ENCODE assay signal across 8 cellular contexts in genomic region chr1:158285756-158286241, GRCh38. TPM values are rescaled to one million over a fixed set of nuclear protein-coding genes. Genes with fewer than 3 reads are reported as not detected.
DNase-seq lines count a peak whose midpoint lies in the region; ATAC-seq and TF ChIP-seq lines count a peak whose summit lies in the region.

No MANE protein-coding gene starts in this region.

- ATAC-seq in GM18868 (IDR thresholded peaks at IDR 0.05; ENCODE audit: unreplicated experiment) (peak; percentile 72), HG02973 (IDR thresholded peaks at IDR 0.05; ENCODE audit: unreplicated experiment) (peak; percentile 60), heart right ventricle (peak; percentile 44 to 91 (median 87))

- no peak for TF ChIP-seq CTCF in Peyer's patch (IDR thresholded peaks at IDR 0.05)
- TF ChIP-seq CTCF in heart right ventricle (IDR thresholded peaks at IDR 0.05), result no peak
- TF ChIP-seq CTCF in transverse colon (IDR thresholded peaks at IDR 0.05), result no peak
- no peak for TF ChIP-seq CTCF in coronary artery (IDR thresholded peaks at IDR 0.05)

- DNase-seq in Ammon's horn (ENCODE audit: low spot score) (peak; percentile 78), Peyer's patch (peak in 2 of 3 donors; percentile 89), heart right ventricle (peak in 1 of 2 donors; percentile 50), transverse colon (peak; percentile 35), coronary artery (ENCODE audit: low spot score) (no peak), 8988T (no peak)

- TF ChIP-seq POLR2A in Peyer's patch (IDR thresholded peaks at IDR 0.05) (no peak), transverse colon (IDR thresholded peaks at IDR 0.05) (no peak)

- no peak for TF ChIP-seq EP300 in transverse colon (IDR thresholded peaks at IDR 0.05; ENCODE audit: low read depth)

- no peaks in the 10 kb centered on the region for H3K36me3 ChIP-seq in Peyer's patch
- no peaks in the 10 kb centered on the region for H3K36me3 ChIP-seq in heart right ventricle
- H3K36me3 ChIP-seq in transverse colon, result no peaks in the 10 kb centered on the region

- H3K9me3 ChIP-seq in Peyer's patch, result no peaks in the 10 kb centered on the region
- H3K9me3 ChIP-seq in heart right ventricle, result peaks cover 0 to 8% (median 0%) of the 10 kb centered on the region in 11 donors
- no peaks in the 10 kb centered on the region for H3K9me3 ChIP-seq in transverse colon

- H3K4me1 ChIP-seq in Peyer's patch (peaks cover 0 to 3% (median 0%) of the 10 kb centered on the region in 4 donors), heart right ventricle (peaks cover 0 to 58% (median 0%) of the 10 kb centered on the region in 9 donors), transverse colon (no peaks in the 10 kb centered on the region)

- intact Hi-C loops in heart right ventricle (cut with DNase I), result no loop called here
- intact Hi-C loops in transverse colon (cut with DNase I; ENCODE audit: low total_unique reads), result no loop called here

- 41 to 50% methylated on average over 7 of the region's 7 CpGs for WGBS in heart right ventricle, 2 donors
- WGBS in transverse colon (ENCODE audit: low coverage in 1 of 2), 2 donors, result 43 to 53% methylated on average over 4 to 7 of the region's 7 CpGs

- H3K27ac ChIP-seq in Peyer's patch (peak overlapping the region in 1 of 4 donors; percentile 74), heart right ventricle (peak overlapping the region in 1 of 10 donors; percentile 84), transverse colon (peak overlapping the region in 3 of 4 donors; percentile 12 to 48 (median 37)), coronary artery (no peak overlapping the region)

- peak overlapping the region in 1 of 4 donors; percentile 10 for H3K4me3 ChIP-seq in Peyer's patch
- no peak overlapping the region for H3K4me3 ChIP-seq in heart right ventricle
- H3K4me3 ChIP-seq in transverse colon, result no peak overlapping the region
- no peak overlapping the region for H3K4me3 ChIP-seq in coronary artery

- no peaks in the 10 kb centered on the region for H3K27me3 ChIP-seq in Peyer's patch
- peaks cover 0 to 13% (median 5%) of the 10 kb centered on the region in 7 donors for H3K27me3 ChIP-seq in heart right ventricle
- H3K27me3 ChIP-seq in transverse colon, result no peaks in the 10 kb centered on the region

- in situ Hi-C loops in transverse colon (cut with MboI; ENCODE audit: low pct_ligation_motif_present in 1 of 4, low pct_unique_long_range_greater_than_20kb in 1 of 4, low sequenced_read_pairs in 3 of 4), result no loop called here

RNA-seq across cellular contexts. Expression of gene CD1C, which starts 3.9 kb away (rescaled TPM):
- total RNA-seq in Peyer's patch (10 to 100 TPM in 1 of 4 donors, 1 to 10 TPM in 1, not detected in 2; 1.3 to 15.7 TPM), heart right ventricle (1 to 10 TPM in 1 of 10 donors, under 1 TPM in 6, not detected in 3; 0.26 to 1.2 (median 0.63) TPM), transverse colon (1 to 10 TPM in 2 of 4 donors, not detected in 2; 2.1 to 7.1 TPM)
- polyA plus RNA-seq in heart right ventricle, result under 1 TPM in 1 of 2 donors, not detected in 1; 0.29 TPM

RNA-seq across cellular contexts. Expression of gene CD1A, which starts 31.6 kb away (rescaled TPM):
- not detected for total RNA-seq in Peyer's patch
- not detected for total RNA-seq in heart right ventricle
- under 1 TPM in 1 of 2 donors, not detected in 1; 0.04 TPM for polyA plus RNA-seq in heart right ventricle
- total RNA-seq in transverse colon, result not detected

RNA-seq across cellular contexts. Expression of gene CD1B, which starts 45.5 kb away (rescaled TPM):
- total RNA-seq in Peyer's patch (not detected), heart right ventricle (under 1 TPM in 2 of 10 donors, not detected in 8; 0.39 to 0.76 TPM), transverse colon (not detected)
- under 1 TPM in 1 of 2 donors, not detected in 1; 0.04 TPM for polyA plus RNA-seq in heart right ventricle

Comparison
In these comparisons a context has a peak if more than half of its experiments do, and no peak if none do; other contexts are left out.
1. DNase-seq: peak in Ammon's horn (single experiment), Peyer's patch (2 of 3) and transverse colon (single experiment); none in coronary artery (single experiment) and 8988T (single experiment).
2. H3K27ac ChIP-seq: peak in transverse colon (3 of 4); none in coronary artery (0 of 2).
3. Peak in every context shown above with its lines, with median percentiles within 50 percentile points of each other: ATAC-seq.